In the genomic region with DNA sequence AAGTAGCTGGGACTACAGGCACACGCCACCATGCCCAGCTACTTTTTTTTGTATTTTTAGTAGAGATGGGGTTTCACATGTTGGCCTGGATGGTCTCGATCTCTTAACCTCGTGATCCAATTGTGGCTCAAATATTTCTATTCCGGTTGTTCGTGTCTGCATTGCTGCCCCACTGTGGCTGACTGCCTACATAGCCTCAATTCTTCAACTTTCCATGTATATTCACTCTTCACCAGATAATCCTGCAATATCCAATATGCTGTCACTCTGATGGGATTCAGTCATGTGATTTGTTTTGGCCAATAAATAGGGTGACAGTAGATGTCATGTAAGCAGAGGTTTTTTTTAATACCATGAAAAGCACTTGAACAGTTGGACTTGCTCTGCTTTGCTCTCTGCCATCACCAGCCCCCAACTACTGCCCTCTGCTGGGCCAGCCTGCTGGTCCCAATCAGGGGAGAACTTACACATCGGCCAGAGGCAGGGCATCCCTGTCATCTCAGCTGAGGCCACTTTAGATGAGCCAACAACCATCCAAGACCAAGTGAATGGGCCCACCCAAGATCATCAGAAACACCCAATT, we compare ENCODE assay signal across 1 cellular context.
TF ChIP-seq lines count a peak whose summit lies in the region.

No MANE protein-coding gene starts in this region.

TF ChIP-seq in GM12878, 131 proteins besides CTCF, POLR2A, EP300 and RAD21 (continued from another document):
- TF ChIP-seq, protein P1, sequence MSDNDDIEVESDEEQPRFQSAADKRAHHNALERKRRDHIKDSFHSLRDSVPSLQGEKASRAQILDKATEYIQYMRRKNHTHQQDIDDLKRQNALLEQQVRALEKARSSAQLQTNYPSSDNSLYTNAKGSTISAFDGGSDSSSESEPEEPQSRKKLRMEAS (IDR thresholded peaks at IDR 0.05; ENCODE audit: low read depth, low read length) = no peak
- TF ChIP-seq MXI1 (IDR thresholded peaks at IDR 0.05; ENCODE audit: low read depth, low read length) = no peak
- TF ChIP-seq FOXM1 (IDR thresholded peaks at IDR 0.05; ENCODE audit: low read depth, low read length) = no peak
- no peak for TF ChIP-seq TCF7 (IDR thresholded peaks at IDR 0.05; ENCODE audit: borderline replicate concordance)
- TF ChIP-seq SIX5 (IDR thresholded peaks at IDR 0.05; ENCODE audit: low read depth, low read length, severe bottlenecking) = no peak
- TF ChIP-seq, protein P2, sequence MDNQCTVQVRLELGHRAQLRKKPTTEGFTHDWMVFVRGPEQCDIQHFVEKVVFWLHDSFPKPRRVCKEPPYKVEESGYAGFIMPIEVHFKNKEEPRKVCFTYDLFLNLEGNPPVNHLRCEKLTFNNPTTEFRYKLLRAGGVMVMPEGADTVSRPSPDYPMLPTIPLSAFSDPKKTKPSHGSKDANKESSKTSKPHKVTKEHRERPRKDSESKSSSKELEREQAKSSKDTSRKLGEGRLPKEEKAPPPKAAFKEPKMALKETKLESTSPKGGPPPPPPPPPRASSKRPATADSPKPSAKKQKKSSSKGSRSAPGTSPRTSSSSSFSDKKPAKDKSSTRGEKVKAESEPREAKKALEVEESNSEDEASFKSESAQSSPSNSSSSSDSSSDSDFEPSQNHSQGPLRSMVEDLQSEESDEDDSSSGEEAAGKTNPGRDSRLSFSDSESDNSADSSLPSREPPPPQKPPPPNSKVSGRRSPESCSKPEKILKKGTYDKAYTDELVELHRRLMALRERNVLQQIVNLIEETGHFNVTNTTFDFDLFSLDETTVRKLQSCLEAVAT (IDR thresholded peaks at IDR 0.05) = no peak
- TF ChIP-seq KDM1A (IDR thresholded peaks at IDR 0.05; ENCODE audit: borderline replicate concordance) = no peak
- TF ChIP-seq TBL1XR1 (IDR thresholded peaks at IDR 0.05; ENCODE audit: low read depth, low read length) = no peak
- TF ChIP-seq EED (IDR thresholded peaks at IDR 0.05; ENCODE audit: low read depth) = no peak
- TF ChIP-seq SMARCA5 (IDR thresholded peaks at IDR 0.05) = no peak
- TF ChIP-seq, protein P3, sequence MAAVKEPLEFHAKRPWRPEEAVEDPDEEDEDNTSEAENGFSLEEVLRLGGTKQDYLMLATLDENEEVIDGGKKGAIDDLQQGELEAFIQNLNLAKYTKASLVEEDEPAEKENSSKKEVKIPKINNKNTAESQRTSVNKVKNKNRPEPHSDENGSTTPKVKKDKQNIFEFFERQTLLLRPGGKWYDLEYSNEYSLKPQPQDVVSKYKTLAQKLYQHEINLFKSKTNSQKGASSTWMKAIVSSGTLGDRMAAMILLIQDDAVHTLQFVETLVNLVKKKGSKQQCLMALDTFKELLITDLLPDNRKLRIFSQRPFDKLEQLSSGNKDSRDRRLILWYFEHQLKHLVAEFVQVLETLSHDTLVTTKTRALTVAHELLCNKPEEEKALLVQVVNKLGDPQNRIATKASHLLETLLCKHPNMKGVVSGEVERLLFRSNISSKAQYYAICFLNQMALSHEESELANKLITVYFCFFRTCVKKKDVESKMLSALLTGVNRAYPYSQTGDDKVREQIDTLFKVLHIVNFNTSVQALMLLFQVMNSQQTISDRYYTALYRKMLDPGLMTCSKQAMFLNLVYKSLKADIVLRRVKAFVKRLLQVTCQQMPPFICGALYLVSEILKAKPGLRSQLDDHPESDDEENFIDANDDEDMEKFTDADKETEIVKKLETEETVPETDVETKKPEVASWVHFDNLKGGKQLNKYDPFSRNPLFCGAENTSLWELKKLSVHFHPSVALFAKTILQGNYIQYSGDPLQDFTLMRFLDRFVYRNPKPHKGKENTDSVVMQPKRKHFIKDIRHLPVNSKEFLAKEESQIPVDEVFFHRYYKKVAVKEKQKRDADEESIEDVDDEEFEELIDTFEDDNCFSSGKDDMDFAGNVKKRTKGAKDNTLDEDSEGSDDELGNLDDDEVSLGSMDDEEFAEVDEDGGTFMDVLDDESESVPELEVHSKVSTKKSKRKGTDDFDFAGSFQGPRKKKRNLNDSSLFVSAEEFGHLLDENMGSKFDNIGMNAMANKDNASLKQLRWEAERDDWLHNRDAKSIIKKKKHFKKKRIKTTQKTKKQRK (IDR thresholded peaks at IDR 0.05; ENCODE audit: low read depth, low read length) = no peak
- no peak for TF ChIP-seq JUND (IDR thresholded peaks at IDR 0.05; ENCODE audit: low read depth, low read length)
- no peak for TF ChIP-seq CHD2 (IDR thresholded peaks at IDR 0.05; ENCODE audit: borderline replicate concordance, low read depth, low read length)
- no peak for TF ChIP-seq ZNF207 (IDR thresholded peaks at IDR 0.05; ENCODE audit: borderline replicate concordance)
- TF ChIP-seq YY1 (IDR thresholded peaks at IDR 0.05; ENCODE audit: low read depth, low read length) = no peak
- TF ChIP-seq SUPT20H (IDR thresholded peaks at IDR 0.05; ENCODE audit: borderline replicate concordance, control insufficient read depth, low read depth, low read length) = no peak
